10 cellular contexts compared by ENCODE assay signal in the genomic region with DNA sequence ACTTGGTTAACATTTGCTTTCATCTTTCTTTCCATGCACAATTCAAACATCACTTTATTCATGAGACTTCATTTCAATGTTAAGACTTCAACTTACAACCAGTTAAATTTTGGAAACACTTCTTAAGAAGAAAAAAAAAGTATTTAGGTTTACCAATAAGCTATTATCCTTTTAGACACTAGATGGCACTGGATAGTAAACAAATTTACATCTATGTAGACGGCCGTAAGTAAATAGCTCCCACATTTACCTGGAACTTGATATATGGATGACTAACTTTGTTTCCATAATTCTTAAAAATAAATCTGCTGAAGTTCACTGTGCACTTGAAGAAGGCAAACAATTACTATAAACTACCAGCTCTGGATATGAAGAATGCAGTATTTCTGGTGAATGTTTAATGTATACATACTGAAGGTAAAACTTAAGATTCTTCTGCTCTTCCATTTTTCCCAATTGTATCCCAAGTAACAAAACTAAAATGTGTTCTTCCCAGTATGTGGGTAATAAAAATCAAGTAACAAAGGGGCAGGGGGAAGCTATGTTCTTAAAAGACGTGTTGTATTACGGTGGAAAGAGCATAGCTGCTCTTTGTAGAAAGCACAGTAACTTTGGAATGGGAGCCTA.
DNase-seq lines count a peak whose midpoint lies in the region; ATAC-seq and TF ChIP-seq lines count a peak whose summit lies in the region.
"Had no signal": no experiment of that assay in that cellular context is flagged by ENCODE, and none has a peak within 500 bp of the region (broad histone marks: within the 10 kb centered on the region; RNA-seq: fewer than 3 reads in every experiment).

No MANE protein-coding gene starts in this region.

- H3K4me3 ChIP-seq in PC-9: no peak overlapping the region
- H3K4me3 ChIP-seq in fibroblast of the aortic adventitia (ENCODE audit: low read depth, low read length): no peak overlapping the region
- H3K4me3 ChIP-seq in stomach: no peak overlapping the region
- H3K4me3 ChIP-seq: SJSA1 had no signal

- H3K27ac ChIP-seq in PC-9 (no peak overlapping the region), stomach (no peak overlapping the region)
- H3K27ac ChIP-seq: neutrophil, SJSA1 had no signal

- intact Hi-C loops in PC-9 (cut with micrococcal nuclease; ENCODE audit: unreplicated experiment) (loop anchor here (1.0 to 2.0 kb wide), 2 partner anchors 410 to 667 kb away; no protein-coding TSS in a partner anchor), stomach (cut with DNase I; ENCODE audit: low total_unique reads) (loop anchor here (10.0 kb wide), 1 partner anchor 415 kb away; no protein-coding TSS in a partner anchor)

- 0 out of 2 replicates have a peak, but pooled peaks cover 4% of the 10 kb centered on the region for H3K4me1 ChIP-seq in PC-9 (replicated peaks; ENCODE audit: insufficient read depth)
- H3K4me1 ChIP-seq in stomach: no peaks in the 10 kb centered on the region
- H3K4me1 ChIP-seq: SJSA1 had no signal

- no peak overlapping the region for H2AFZ ChIP-seq in PC-9

- POLR2A ChIA-PET in GM10248 (lab: Yijun Ruan, JAX): no interaction called here
- POLR2A ChIA-PET in PC-9 (lab: Charles Lee; ENCODE audit: unreplicated experiment): no interaction called here

- no peaks in the 10 kb centered on the region for H3K27me3 ChIP-seq in PC-9 (ENCODE audit: insufficient read depth, low read depth)
- no peaks in the 10 kb centered on the region for H3K27me3 ChIP-seq in stomach
- H3K27me3 ChIP-seq: neutrophil, SJSA1 had no signal

- BruUV-seq in PC-9 (replicated peaks; lab: Mats Ljungman, UMichigan): no TSS peak

- ATAC-seq in HG03354 (IDR thresholded peaks at IDR 0.05; ENCODE audit: poor library complexity, severe bottlenecking, unreplicated experiment): peak; percentile 64
- ATAC-seq in HG03457 (IDR thresholded peaks at IDR 0.05; ENCODE audit: unreplicated experiment): no peak
- no peak for ATAC-seq in HG02938 (IDR thresholded peaks at IDR 0.05; ENCODE audit: unreplicated experiment)

- TF ChIP-seq EP300 in stomach (IDR thresholded peaks at IDR 0.05): no peak

- no peaks in the 10 kb centered on the region for H3K79me2 ChIP-seq in PC-9 (ENCODE audit: low read depth)

- peak; percentile 12 for DNase-seq in GM10248 (ENCODE audit: extremely low spot score)
- peak in 1 of 2 experiments; percentile 43 for DNase-seq in PC-9
- peak; percentile 85 for DNase-seq in fibroblast of the aortic adventitia (ENCODE audit: low read depth)
- DNase-seq in stomach: no peak
- no peak for DNase-seq in ecto neural progenitor cell (ENCODE audit: low spot score)

- no peaks in the 10 kb centered on the region for H3K36me3 ChIP-seq in PC-9 (ENCODE audit: low read depth)
- no peaks in the 10 kb centered on the region for H3K36me3 ChIP-seq in stomach
- H3K36me3 ChIP-seq: neutrophil, SJSA1 had no signal

- H3K9me2 ChIP-seq in PC-9 (ENCODE audit: insufficient read depth): no peaks in the 10 kb centered on the region

- H3K4me2 ChIP-seq in PC-9: no peak overlapping the region

- no peaks in the 10 kb centered on the region for H3F3A ChIP-seq in PC-9 (ENCODE audit: insufficient read depth, low read depth)

- CTCF ChIA-PET in GM10248 (lab: Yijun Ruan, JAX): interaction anchor here (0.6 to 6.2 kb wide), 24 partner anchors 10 to 666 kb away, joined by 3 to 89 read pairs (median 4); no protein-coding TSS in a partner anchor
- CTCF ChIA-PET in PC-9 (lab: Charles Lee): interaction anchor here (0.5 to 1.1 kb wide), 2 partner anchors 360 to 411 kb away, joined by 3 to 5 read pairs; no protein-coding TSS in a partner anchor

- 37 to 46% (median 40%) methylated on average over 4 of the region's 4 CpGs for WGBS in stomach, 5 donors

- TF ChIP-seq CTCF in GM10248 (IDR thresholded peaks at IDR 0.05; ENCODE audit: control extremely low read depth, extremely low read depth, low read depth, missing control alignments) (peak; percentile 44), PC-9 (conservative IDR thresholded peaks at IDR 0.05) (peak; percentile 74), fibroblast of the aortic adventitia (IDR thresholded peaks at IDR 0.05; ENCODE audit: insufficient read depth, low read length) (peak; percentile 50), stomach (IDR thresholded peaks at IDR 0.05) (peak in 5 of 7 experiments; percentile 13 to 44 (median 40))

- no peaks in the 10 kb centered on the region for H3K9me3 ChIP-seq in PC-9 (ENCODE audit: insufficient read depth, low read depth)
- no peaks in the 10 kb centered on the region for H3K9me3 ChIP-seq in stomach
- H3K9me3 ChIP-seq: neutrophil, SJSA1 had no signal

- no peak for TF ChIP-seq POLR2A in stomach (IDR thresholded peaks at IDR 0.05)

- no peaks in the 10 kb centered on the region for H4K20me1 ChIP-seq in PC-9 (ENCODE audit: insufficient read depth)

Comparison
In these comparisons a context has a peak if more than half of its experiments do, and no peak if none do; other contexts are left out.
1. DNase-seq: peak in GM10248 (single experiment) and fibroblast of the aortic adventitia (single experiment); none in stomach (single experiment) and ecto neural progenitor cell (single experiment).
2. Peak in every context shown above with its lines, with median percentiles within 50 percentile points of each other: CTCF ChIP-seq.